ENCODE assay signal across 1 cellular context in the genomic region with DNA sequence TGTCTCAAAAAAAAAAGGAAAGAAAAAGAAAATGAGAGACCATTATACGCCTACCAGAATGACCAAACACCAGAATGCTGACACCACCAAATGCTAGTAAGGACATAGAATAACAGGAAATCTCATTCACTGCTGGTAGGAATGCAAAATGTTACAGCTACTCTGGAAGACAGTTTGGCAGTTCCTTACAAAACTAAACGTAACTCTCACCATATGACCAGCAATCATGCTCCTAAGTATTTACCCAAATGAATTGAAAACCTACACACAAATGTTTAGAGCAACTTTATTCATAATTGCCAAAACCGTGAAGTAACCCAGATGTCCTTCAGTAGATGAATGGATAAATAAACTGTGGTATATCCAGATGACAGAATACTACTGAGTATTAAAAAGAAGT.
A peak's percentile ranks its signal among the peaks of the same experiment; 100 is the strongest.
TF ChIP-seq lines count a peak whose summit lies in the region.

No MANE protein-coding gene starts in this region.

TF ChIP-seq in A549, 52 proteins besides CTCF, POLR2A, EP300 and RAD21:
- TF ChIP-seq SMC3 (IDR thresholded peaks at IDR 0.05) (no peak), MAZ (IDR thresholded peaks at IDR 0.05; ENCODE audit: borderline replicate concordance, low read depth, low read length) (no peak), MAFK (IDR thresholded peaks at IDR 0.05; ENCODE audit: partially characterized antibody) (peak; percentile 43)
- TF ChIP-seq, protein P1, sequence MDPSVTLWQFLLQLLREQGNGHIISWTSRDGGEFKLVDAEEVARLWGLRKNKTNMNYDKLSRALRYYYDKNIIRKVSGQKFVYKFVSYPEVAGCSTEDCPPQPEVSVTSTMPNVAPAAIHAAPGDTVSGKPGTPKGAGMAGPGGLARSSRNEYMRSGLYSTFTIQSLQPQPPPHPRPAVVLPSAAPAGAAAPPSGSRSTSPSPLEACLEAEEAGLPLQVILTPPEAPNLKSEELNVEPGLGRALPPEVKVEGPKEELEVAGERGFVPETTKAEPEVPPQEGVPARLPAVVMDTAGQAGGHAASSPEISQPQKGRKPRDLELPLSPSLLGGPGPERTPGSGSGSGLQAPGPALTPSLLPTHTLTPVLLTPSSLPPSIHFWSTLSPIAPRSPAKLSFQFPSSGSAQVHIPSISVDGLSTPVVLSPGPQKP (IDR thresholded peaks at IDR 0.05; ENCODE audit: low read depth, low read length) = no peak
- TF ChIP-seq, protein P2, sequence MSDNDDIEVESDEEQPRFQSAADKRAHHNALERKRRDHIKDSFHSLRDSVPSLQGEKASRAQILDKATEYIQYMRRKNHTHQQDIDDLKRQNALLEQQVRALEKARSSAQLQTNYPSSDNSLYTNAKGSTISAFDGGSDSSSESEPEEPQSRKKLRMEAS (IDR thresholded peaks at IDR 0.05) = no peak
